ENCODE assay signal across 18 cellular contexts in the genomic region with DNA sequence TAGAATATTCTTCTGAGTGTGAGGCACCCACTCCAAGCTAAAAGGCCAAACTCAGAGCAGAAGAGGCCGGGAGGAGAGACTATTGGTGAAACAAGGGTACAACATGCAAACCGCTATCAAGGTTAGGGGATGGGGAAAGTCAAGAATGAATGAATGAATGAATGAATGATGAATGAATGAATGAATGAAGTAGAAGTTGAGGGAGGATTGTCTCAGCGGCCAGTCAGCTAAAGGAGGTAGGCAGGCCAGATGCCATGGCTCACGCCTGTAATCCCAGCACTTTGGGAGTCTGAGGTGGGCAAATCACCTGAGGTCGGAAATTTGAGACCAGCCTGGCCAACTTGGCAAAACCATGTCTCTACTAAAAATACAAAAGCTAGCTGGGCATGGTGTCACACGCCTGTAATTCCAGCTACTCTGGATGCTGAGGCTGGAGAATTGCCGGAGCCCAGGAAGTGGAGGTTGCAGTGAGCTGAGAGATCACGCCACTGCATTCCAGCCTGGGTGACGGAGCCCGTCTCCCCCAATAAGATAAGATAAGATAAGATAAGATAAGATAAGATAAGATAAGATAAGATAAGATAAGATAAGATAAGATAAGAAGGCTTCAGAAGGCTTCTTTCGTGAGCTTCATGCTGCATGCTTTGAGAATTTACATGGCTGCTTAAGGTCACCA.
A peak's percentile ranks its signal among the peaks of the same experiment; 100 is the strongest.
DNase-seq lines count a peak whose midpoint lies in the region; ATAC-seq, FAIRE-seq and TF ChIP-seq lines count a peak whose summit lies in the region.
"Had no signal": no experiment of that assay in that cellular context is flagged by ENCODE, and none has a peak within 500 bp of the region (broad histone marks: within the 10 kb centered on the region; RNA-seq: fewer than 3 reads in every experiment).

No MANE protein-coding gene starts in this region.

- peak in 3 of 4 donors; percentile 38 to 65 (median 58) for ATAC-seq in pancreas

- H3K9ac ChIP-seq in astrocyte (ENCODE audit: low read length) (peak overlapping the region; percentile 45), endodermal cell (ENCODE audit: extremely low read depth, low read length, poor library complexity, severe bottlenecking) (no peak overlapping the region)
- H3K9ac ChIP-seq: BLaER1 had no signal

- H3K27me3 ChIP-seq in astrocyte (ENCODE audit: insufficient read depth, low read length): no peaks in the 10 kb centered on the region
- H3K27me3 ChIP-seq in endodermal cell (ENCODE audit: control insufficient read depth, insufficient read depth, low read length, poor library complexity, severe bottlenecking): no peaks in the 10 kb centered on the region
- H3K27me3 ChIP-seq in pancreas: no peaks in the 10 kb centered on the region
- H3K27me3 ChIP-seq: BLaER1 had no signal

- H2AFZ ChIP-seq in astrocyte (ENCODE audit: low read depth, low read length): no peak overlapping the region

- H3K27ac Mint-ChIP-seq in Calu3 (ENCODE audit: unreplicated experiment) (peak overlapping the region; percentile 91), astrocyte (ENCODE audit: unreplicated experiment) (no peak overlapping the region), endodermal cell (no peak overlapping the region)
- H3K27ac Mint-ChIP-seq in activated naive CD8-positive, alpha-beta T cell treated with anti-CD3 and anti-CD28 coated beads for 36 hours: no peak overlapping the region
- H3K27ac Mint-ChIP-seq: CD8-positive, alpha-beta memory T cell had no signal

- H3K36me3 ChIP-seq in astrocyte (ENCODE audit: insufficient read depth, low read length): no peaks in the 10 kb centered on the region
- no peaks in the 10 kb centered on the region for H3K36me3 ChIP-seq in endodermal cell (ENCODE audit: control insufficient read depth, insufficient read depth, low read length)
- H3K36me3 ChIP-seq in pancreas: no peaks in the 10 kb centered on the region
- H3K36me3 ChIP-seq: BLaER1 had no signal

- TF ChIP-seq CTCF in Calu3 (IDR thresholded peaks at IDR 0.05; ENCODE audit: unreplicated experiment) (no peak), astrocyte (IDR thresholded peaks at IDR 0.05; ENCODE audit: insufficient read depth, low read depth, low read length) (no peak), endodermal cell (conservative IDR thresholded peaks at IDR 0.05) (peak; percentile 24), pancreas (IDR thresholded peaks at IDR 0.05) (no peak)

- intact Hi-C loops in Calu3 (cut with micrococcal nuclease; ENCODE audit: unreplicated experiment): loop anchor here (2.0 kb wide), 1 partner anchor 30 kb away; no protein-coding TSS in a partner anchor
- intact Hi-C loops in pancreas (cut with DNase I): no loop called here

- no TSS peak for BruUV-seq in Calu3 (replicated peaks; lab: Mats Ljungman, UMichigan)

- FAIRE-seq in astrocyte (lab: Jason Lieb, UNC) (no peak), pancreas (lab: Jason Lieb, UNC) (no peak)

- H3K4me1 ChIP-seq in astrocyte (ENCODE audit: insufficient read depth, low read length) (peaks cover 19% of the 10 kb centered on the region), endodermal cell (ENCODE audit: control insufficient read depth, insufficient read depth, low read length) (no peaks in the 10 kb centered on the region), pancreas (no peaks in the 10 kb centered on the region)
- H3K4me1 ChIP-seq: BLaER1 had no signal

- H3K4me1 Mint-ChIP-seq in Calu3 (ENCODE audit: low read depth, unreplicated experiment): peaks cover 17% of the 10 kb centered on the region
- peaks cover 4% of the 10 kb centered on the region for H3K4me1 Mint-ChIP-seq in astrocyte (ENCODE audit: low read depth, unreplicated experiment)
- H3K4me1 Mint-ChIP-seq in endodermal cell: peaks cover 16% of the 10 kb centered on the region
- no peaks in the 10 kb centered on the region for H3K4me1 Mint-ChIP-seq in activated naive CD8-positive, alpha-beta T cell treated with anti-CD3 and anti-CD28 coated beads for 36 hours

- H3K4me3 ChIP-seq in astrocyte (ENCODE audit: insufficient read depth, low read depth, low read length) (no peak overlapping the region), endodermal cell (ENCODE audit: low read length) (no peak overlapping the region), pancreas (no peak overlapping the region)
- H3K4me3 ChIP-seq: BLaER1 had no signal

- no peaks in the 10 kb centered on the region for H3K9me3 ChIP-seq in astrocyte (ENCODE audit: insufficient read depth, low read depth, low read length)
- H3K9me3 ChIP-seq in endodermal cell (ENCODE audit: control insufficient read depth, low read length): peaks cover 6% of the 10 kb centered on the region
- H3K9me3 ChIP-seq in pancreas: no peaks in the 10 kb centered on the region
- H3K9me3 ChIP-seq: BLaER1 had no signal

- H3K4me2 ChIP-seq in astrocyte (ENCODE audit: low read length): no peak overlapping the region
- H3K4me2 ChIP-seq: BLaER1 had no signal

- H3K79me2 ChIP-seq in astrocyte (ENCODE audit: insufficient read depth, low read length): no peaks in the 10 kb centered on the region

- H3K9me3 Mint-ChIP-seq in Calu3 (ENCODE audit: low read depth, unreplicated experiment) (no peaks in the 10 kb centered on the region), astrocyte (ENCODE audit: unreplicated experiment) (peaks cover 12% of the 10 kb centered on the region), endodermal cell (peaks cover 12% of the 10 kb centered on the region)
- no peaks in the 10 kb centered on the region for H3K9me3 Mint-ChIP-seq in activated naive CD8-positive, alpha-beta T cell treated with anti-CD3 and anti-CD28 coated beads for 36 hours
- H3K9me3 Mint-ChIP-seq: CD8-positive, alpha-beta memory T cell had no signal

- H3K36me3 Mint-ChIP-seq in Calu3 (ENCODE audit: insufficient read depth, unreplicated experiment) (peaks cover 9% of the 10 kb centered on the region), astrocyte (ENCODE audit: low read depth, unreplicated experiment) (no peaks in the 10 kb centered on the region), endodermal cell (ENCODE audit: low read depth) (no peaks in the 10 kb centered on the region)
- H3K36me3 Mint-ChIP-seq in activated naive CD8-positive, alpha-beta T cell treated with anti-CD3 and anti-CD28 coated beads for 36 hours: no peaks in the 10 kb centered on the region

- CTCF ChIA-PET in Calu3 (lab: Charles Lee): interaction anchor here (0.6 to 1.4 kb wide), 4 partner anchors 14 to 41 kb away, joined by 3 to 7 read pairs (median 5); no protein-coding TSS in a partner anchor

- H3K27ac ChIP-seq in astrocyte (ENCODE audit: low read depth, low read length): peak overlapping the region; percentile 49
- H3K27ac ChIP-seq in endodermal cell (ENCODE audit: low read depth, low read length): no peak overlapping the region
- H3K27ac ChIP-seq in pancreas: no peak overlapping the region
- H3K27ac ChIP-seq: BLaER1 had no signal

- H3K27me3 Mint-ChIP-seq in Calu3 (ENCODE audit: unreplicated experiment) (peaks cover 90% of the 10 kb centered on the region), astrocyte (ENCODE audit: low read depth, unreplicated experiment) (peaks cover 2% of the 10 kb centered on the region), endodermal cell (ENCODE audit: insufficient read depth) (no peaks in the 10 kb centered on the region)
- H3K27me3 Mint-ChIP-seq in activated naive CD8-positive, alpha-beta T cell treated with anti-CD3 and anti-CD28 coated beads for 36 hours: no peaks in the 10 kb centered on the region

- peak overlapping the region; percentile 16 for H3K4me3 Mint-ChIP-seq in Calu3 (ENCODE audit: low read depth, unreplicated experiment)
- H3K4me3 Mint-ChIP-seq in astrocyte (ENCODE audit: unreplicated experiment): no peak overlapping the region
- H3K4me3 Mint-ChIP-seq in endodermal cell: no peak overlapping the region
- H3K4me3 Mint-ChIP-seq in activated naive CD8-positive, alpha-beta T cell treated with anti-CD3 and anti-CD28 coated beads for 36 hours: no peak overlapping the region
- H3K4me3 Mint-ChIP-seq: CD8-positive, alpha-beta memory T cell had no signal

- WGBS in endodermal cell (ENCODE audit: insufficient coverage in 1 of 2, insufficient read length in 1 of 2), 2 experiments: 89 to 96% methylated on average over 8 of the region's 11 CpGs
- 70 to 72% methylated on average over 11 of the region's 11 CpGs for WGBS in pancreas, 2 donors

- H4K20me1 ChIP-seq in astrocyte (ENCODE audit: insufficient read depth, low read length): no peaks in the 10 kb centered on the region
- H4K20me1 ChIP-seq: BLaER1 had no signal

- DNase-seq in Calu3 (peak; percentile 46), astrocyte (ENCODE audit: low read depth) (peak; percentile 47), endodermal cell (peak; percentile 64), pancreas (peak in 1 of 6 donors; percentile 34), COR-L47 (lab: John Stamatoyannopoulos, UW) (no peak), NCI-H1092 treated with DMSO at 0.1 percent for 48 hours (lab: John Stamatoyannopoulos, UW) (no peak), RPMI8226 (no peak)
- DNase-seq in activated naive CD8-positive, alpha-beta T cell treated with anti-CD3 and anti-CD28 coated beads for 36 hours: no peak
- DNase-seq: 8988T; CD8-positive, alpha-beta memory T cell; EL; Karpas-422; NCI-H1417 treated with DMSO at 0.1 percent for 48 hours; NCI-H2029 treated with DMSO at 0.1 percent for 48 hours; NCI-H226; NCI-H526 treated with DMSO at 0.1 percent for 48 hours; OCI-M1 had no signal

Comparison
In these comparisons a context has a peak if more than half of its experiments do, and no peak if none do; other contexts are left out.
1. DNase-seq: peak in Calu3 (single experiment), astrocyte (single experiment) and endodermal cell (single experiment); none in COR-L47 (single experiment), activated naive CD8-positive, alpha-beta T cell treated with anti-CD3 and anti-CD28 coated beads for 36 hours (single experiment), NCI-H1092 treated with DMSO at 0.1 percent for 48 hours (single experiment) and RPMI8226 (single experiment).